ENCODE assay signal across 20 cellular contexts in the genomic region with DNA sequence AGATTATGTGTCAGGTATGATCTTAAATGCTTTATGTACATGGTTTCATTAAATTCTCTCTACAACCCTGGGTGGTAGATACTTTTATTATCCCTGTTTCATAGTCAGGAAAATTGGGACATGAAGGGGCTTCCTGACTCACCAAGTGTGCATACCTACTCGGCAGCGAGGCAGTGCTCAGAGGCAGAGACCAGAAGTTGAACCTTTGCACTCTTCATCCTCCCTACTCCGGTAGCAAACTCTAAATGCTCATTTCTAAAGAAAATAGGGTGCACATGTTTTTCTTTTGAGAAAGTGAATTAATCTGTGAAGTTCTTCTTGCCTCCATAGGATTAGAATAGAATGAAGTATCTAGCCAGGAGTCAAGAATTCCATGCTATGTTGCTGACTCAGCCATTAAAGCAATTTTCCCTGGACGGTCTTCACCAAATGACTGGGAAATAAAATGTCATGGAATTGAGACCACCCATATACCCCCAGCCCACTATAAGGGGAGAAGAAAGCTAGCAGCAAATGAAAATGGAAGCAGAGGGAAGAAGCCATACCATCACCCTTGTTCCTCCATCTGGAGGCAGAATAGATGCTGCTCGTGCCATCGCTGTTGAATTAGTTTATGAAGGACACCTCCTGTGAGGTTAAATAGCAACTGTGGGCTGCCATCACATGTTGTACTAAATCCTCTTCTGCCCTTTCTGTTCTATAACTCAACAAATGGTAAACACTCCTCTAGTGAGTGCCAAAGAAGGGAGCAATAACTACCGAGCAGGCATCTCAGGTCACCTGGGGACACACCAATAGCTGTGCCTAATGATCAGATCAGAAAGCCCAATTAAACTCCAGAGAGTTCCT.
"Had no signal": no experiment of that assay in that cellular context is flagged by ENCODE, and none has a peak within 500 bp of the region (broad histone marks: within the 10 kb centered on the region; RNA-seq: fewer than 3 reads in every experiment).

No MANE protein-coding gene starts in this region.

- ATAC-seq: activated CD8-positive, alpha-beta T cell treated with anti-CD3 and anti-CD28 coated beads for 36 hours; activated T-cell treated with anti-CD3 and anti-CD28 coated beads, Interleukin-2, amount 50 U/mL, for 4 hours had no signal

- DNase-seq: activated B cell treated with CpG ODN at 0.5 μM for 24 hours; activated CD4-positive, alpha-beta T cell treated with anti-CD3 and anti-CD28 coated beads, Interleukin-2, amount 50 U/mL, for 1 hour; activated CD8-positive, alpha-beta T cell treated with anti-CD3 and anti-CD28 coated beads for 36 hours; activated T-cell treated with anti-CD3 and anti-CD28 coated beads, Interleukin-2, amount 50 U/mL, for 4 hours; anterior cingulate cortex; dermis blood vessel endothelial cell; effector CD4-positive, alpha-beta T cell; left ventricle myocardium inferior; naive B cell; nephron progenitor cell; ovary; stimulated activated CD4-positive, alpha-beta T cell treated with anti-CD3 and anti-CD28 coated beads, Interleukin-15, amount 100 ng/mL, for 24 hours; stimulated activated CD4-positive, alpha-beta T cell treated with anti-CD3 and anti-CD28 coated beads, Interleukin-2, amount 100 ng/mL, for 24 hours; stimulated activated naive CD4-positive, alpha-beta T cell; T-helper 2 cell had no signal

- H3K4me1 ChIP-seq: prostate gland had no signal

- H3K4me3 ChIP-seq: left ventricle myocardium inferior, ovary, tibial nerve had no signal

- H3K27ac ChIP-seq: left ventricle myocardium inferior, neutrophil, ovary, tibial nerve had no signal

- H3K9me3 ChIP-seq: left ventricle myocardium inferior, neutrophil, ovary, prostate gland, tibial nerve had no signal

- H3K27me3 ChIP-seq: neutrophil, ovary, tibial nerve had no signal

- FAIRE-seq: colon, frontal cortex had no signal

- H3K36me3 ChIP-seq: left ventricle myocardium inferior, neutrophil, ovary, prostate gland, tibial nerve had no signal
